21 cellular contexts compared by ENCODE assay signal in genomic region chr1:115166531-115167091, GRCh38.
DNase-seq lines count a peak whose midpoint lies in the region; ATAC-seq and TF ChIP-seq lines count a peak whose summit lies in the region.
"Had no signal": no experiment of that assay in that cellular context is flagged by ENCODE, and none has a peak within 500 bp of the region (broad histone marks: within the 10 kb centered on the region; RNA-seq: fewer than 3 reads in every experiment).

No MANE protein-coding gene starts in this region.

- no peak overlapping the region for H3K27ac Mint-ChIP-seq in activated T-cell treated with anti-CD3 and anti-CD28 coated beads, Interleukin-2, amount 50 U/mL, for 72 hours
- no peak overlapping the region for H3K27ac Mint-ChIP-seq in activated CD4-positive, alpha-beta T cell treated with anti-CD3 and anti-CD28 coated beads, Interleukin-2, amount 10 ng/mL, durations not matched to agents 7 days and 5 days
- H3K27ac Mint-ChIP-seq: activated CD4-positive, alpha-beta T cell treated with anti-CD3 and anti-CD28 coated beads, Interleukin-2, amount 10 ng/mL, durations not matched to agents 24 days and 14 days; activated naive CD8-positive, alpha-beta T cell treated with anti-CD3 and anti-CD28 coated beads for 36 hours; stimulated activated effector memory CD8-positive, alpha-beta T cell treated with anti-CD3 and anti-CD28 coated beads, Interleukin-12 subunit alpha, Interleukin-12 subunit beta, amount 100 ng/mL, for 72 hours; type B pancreatic cell had no signal

- H3K36me3 ChIP-seq in ACC112 (ENCODE audit: insufficient read depth, low read length), result no peaks in the 10 kb centered on the region
- H3K36me3 ChIP-seq: pancreas had no signal

- no peaks in the 10 kb centered on the region for H3K27me3 ChIP-seq in ACC112 (ENCODE audit: insufficient read depth, low read length)
- H3K27me3 ChIP-seq: pancreas had no signal

- H3K4me1 ChIP-seq in ACC112 (ENCODE audit: control insufficient read depth, insufficient read depth, low read length, unreplicated experiment), result peaks cover 55% of the 10 kb centered on the region
- H3K4me1 ChIP-seq: Caco-2, pancreas had no signal

- POLR2A ChIA-PET in activated CD4-positive, alpha-beta T cell treated with anti-CD3 and anti-CD28 coated beads, Interleukin-2, amount 10 ng/mL, durations not matched to agents 7 days and 5 days (lab: Charles Lee), result no interaction called here

- peaks cover 18% of the 10 kb centered on the region for H3K4me1 Mint-ChIP-seq in activated T-cell treated with anti-CD3 and anti-CD28 coated beads, Interleukin-2, amount 50 U/mL, for 72 hours (ENCODE audit: low read depth)
- no peaks in the 10 kb centered on the region for H3K4me1 Mint-ChIP-seq in activated CD4-positive, alpha-beta T cell treated with anti-CD3 and anti-CD28 coated beads, Interleukin-2, amount 10 ng/mL, durations not matched to agents 7 days and 5 days
- H3K4me1 Mint-ChIP-seq: activated CD4-positive, alpha-beta T cell treated with anti-CD3 and anti-CD28 coated beads, Interleukin-2, amount 10 ng/mL, durations not matched to agents 24 days and 14 days had no signal

- H3K4me3 ChIP-seq in ACC112 (ENCODE audit: low read depth, low read length) (no peak overlapping the region), astrocyte of the spinal cord (ENCODE audit: low read depth, low read length) (no peak overlapping the region)
- H3K4me3 ChIP-seq: pancreas had no signal

- H2AFZ ChIP-seq in ACC112 (ENCODE audit: low read length, unreplicated experiment), result no peak overlapping the region

- peaks cover 36% of the 10 kb centered on the region for H3K27me3 Mint-ChIP-seq in activated T-cell treated with anti-CD3 and anti-CD28 coated beads, Interleukin-2, amount 50 U/mL, for 72 hours (ENCODE audit: low read depth)
- peaks cover 19% of the 10 kb centered on the region for H3K27me3 Mint-ChIP-seq in activated CD4-positive, alpha-beta T cell treated with anti-CD3 and anti-CD28 coated beads, Interleukin-2, amount 10 ng/mL, durations not matched to agents 7 days and 5 days
- H3K27me3 Mint-ChIP-seq: type B pancreatic cell had no signal

- in situ Hi-C loops in astrocyte of the spinal cord (cut with HindIII; ENCODE audit: low sequenced_read_pairs), result no loop called here

- H3K27ac ChIP-seq in ACC112 (ENCODE audit: low read depth, low read length), result peak overlapping the region; percentile 100
- H3K27ac ChIP-seq: HL-60, pancreas had no signal

- H3K4me3 Mint-ChIP-seq in activated T-cell treated with anti-CD3 and anti-CD28 coated beads, Interleukin-2, amount 50 U/mL, for 72 hours, result no peak overlapping the region
- no peak overlapping the region for H3K4me3 Mint-ChIP-seq in activated CD4-positive, alpha-beta T cell treated with anti-CD3 and anti-CD28 coated beads, Interleukin-2, amount 10 ng/mL, durations not matched to agents 7 days and 5 days
- H3K4me3 Mint-ChIP-seq: activated CD4-positive, alpha-beta T cell treated with anti-CD3 and anti-CD28 coated beads, Interleukin-2, amount 10 ng/mL, durations not matched to agents 24 days and 14 days; activated naive CD8-positive, alpha-beta T cell treated with anti-CD3 and anti-CD28 coated beads for 36 hours; stimulated activated effector memory CD8-positive, alpha-beta T cell treated with anti-CD3 and anti-CD28 coated beads, Interleukin-12 subunit alpha, Interleukin-12 subunit beta, amount 100 ng/mL, for 72 hours; type B pancreatic cell had no signal

- no peaks in the 10 kb centered on the region for H3K79me2 ChIP-seq in ACC112 (ENCODE audit: control insufficient read depth, insufficient read depth, low read length, unreplicated experiment)

- no peaks in the 10 kb centered on the region for H3K36me3 Mint-ChIP-seq in activated T-cell treated with anti-CD3 and anti-CD28 coated beads, Interleukin-2, amount 50 U/mL, for 72 hours (ENCODE audit: insufficient read depth in 2 of 2)
- H3K36me3 Mint-ChIP-seq in activated CD4-positive, alpha-beta T cell treated with anti-CD3 and anti-CD28 coated beads, Interleukin-2, amount 10 ng/mL, durations not matched to agents 7 days and 5 days (ENCODE audit: low read depth), result no peaks in the 10 kb centered on the region
- H3K36me3 Mint-ChIP-seq: activated naive CD8-positive, alpha-beta T cell treated with anti-CD3 and anti-CD28 coated beads for 36 hours; stimulated activated effector memory CD8-positive, alpha-beta T cell treated with anti-CD3 and anti-CD28 coated beads, Interleukin-12 subunit alpha, Interleukin-12 subunit beta, amount 100 ng/mL, for 72 hours; type B pancreatic cell had no signal

- H3K9me3 Mint-ChIP-seq in activated T-cell treated with anti-CD3 and anti-CD28 coated beads, Interleukin-2, amount 50 U/mL, for 72 hours, result no peaks in the 10 kb centered on the region
- no peaks in the 10 kb centered on the region for H3K9me3 Mint-ChIP-seq in activated CD4-positive, alpha-beta T cell treated with anti-CD3 and anti-CD28 coated beads, Interleukin-2, amount 10 ng/mL, durations not matched to agents 7 days and 5 days
- H3K9me3 Mint-ChIP-seq: activated CD4-positive, alpha-beta T cell treated with anti-CD3 and anti-CD28 coated beads, Interleukin-2, amount 10 ng/mL, durations not matched to agents 24 days and 14 days; stimulated activated effector memory CD8-positive, alpha-beta T cell treated with anti-CD3 and anti-CD28 coated beads, Interleukin-12 subunit alpha, Interleukin-12 subunit beta, amount 100 ng/mL, for 72 hours had no signal

- CTCF ChIA-PET in activated CD4-positive, alpha-beta T cell treated with anti-CD3 and anti-CD28 coated beads, Interleukin-2, amount 10 ng/mL, durations not matched to agents 7 days and 5 days (lab: Charles Lee), result no interaction called here

- no peak for ATAC-seq in activated T-cell treated with anti-CD3 and anti-CD28 coated beads, Interleukin-2, amount 50 U/mL, for 72 hours (replicated peaks in 1 of 2)
- ATAC-seq in esophagus mucosa, result no peak
- ATAC-seq in HG03159 (IDR thresholded peaks at IDR 0.05; ENCODE audit: unreplicated experiment), result no peak
- ATAC-seq: pancreas; stimulated activated effector memory CD8-positive, alpha-beta T cell treated with anti-CD3 and anti-CD28 coated beads, Interleukin-12 subunit alpha, Interleukin-12 subunit beta, amount 100 ng/mL, for 72 hours had no signal

- DNase-seq in HT1080 (ENCODE audit: low read depth) (peak; percentile 79), astrocyte of the spinal cord (ENCODE audit: low read depth, low spot score) (peak; percentile 69), glomerular endothelial cell (ENCODE audit: extremely low read depth, low read depth, low spot score) (peak; percentile 68)
- DNase-seq in activated T-cell treated with anti-CD3 and anti-CD28 coated beads, Interleukin-2, amount 50 U/mL, for 72 hours, result no peak
- DNase-seq in activated CD4-positive, alpha-beta T cell treated with anti-CD3 and anti-CD28 coated beads, Interleukin-2, amount 10 ng/mL, durations not matched to agents 7 days and 5 days, result no peak
- DNase-seq: activated CD4-positive, alpha-beta T cell treated with anti-CD3 and anti-CD28 coated beads, Interleukin-2, amount 10 ng/mL, durations not matched to agents 24 days and 14 days; activated naive CD8-positive, alpha-beta T cell treated with anti-CD3 and anti-CD28 coated beads for 36 hours; activated T-cell treated with anti-CD3 and anti-CD28 coated beads, Interleukin-2, amount 50 U/mL, for 1 hour; Caco-2; caudate nucleus; glutamatergic neuron; NCI-H146; pancreas; small intestine; T1000 had no signal

- TF ChIP-seq CTCF in astrocyte of the spinal cord (IDR thresholded peaks at IDR 0.05; ENCODE audit: low read depth, low read length), result no peak

Comparison
In these comparisons a context has a peak if more than half of its experiments do, and no peak if none do; other contexts are left out.
1. DNase-seq: peak in HT1080 (single experiment), astrocyte of the spinal cord (single experiment) and glomerular endothelial cell (single experiment); none in activated T-cell treated with anti-CD3 and anti-CD28 coated beads, Interleukin-2, amount 50 U/mL, for 72 hours (0 of 2) and activated CD4-positive, alpha-beta T cell treated with anti-CD3 and anti-CD28 coated beads, Interleukin-2, amount 10 ng/mL, durations not matched to agents 7 days and 5 days (single experiment).